Comparison of ENCODE assay signal across 25 cellular contexts in genomic region chr4:103721251-103721650, GRCh38. TPM values are rescaled to one million over a fixed set of nuclear protein-coding genes. Genes with fewer than 3 reads are reported as not detected.
"Had no signal": no experiment of that assay in that cellular context is flagged by ENCODE, and none has a peak within 500 bp of the region (broad histone marks: within the 10 kb centered on the region; RNA-seq: fewer than 3 reads in every experiment).

No MANE protein-coding gene starts in this region.

- H3K4me3 ChIP-seq: MG63, SJSA1 had no signal

- ATAC-seq: activated T-cell treated with anti-CD3 and anti-CD28 coated beads, Interleukin-2, amount 50 U/mL, for 4 hours; SK-N-SH treated with all-trans-retinoic acid at 6 μM for 48 hours had no signal

- H3K4me1 ChIP-seq: SJSA1 had no signal

- H3K4me1 Mint-ChIP-seq: activated CD4-positive, alpha-beta T cell treated with anti-CD3 and anti-CD28 coated beads, Interleukin-2, amount 10 ng/mL, durations not matched to agents 7 days and 5 days had no signal

- H3K27ac Mint-ChIP-seq: activated CD4-positive, alpha-beta memory T cell treated with anti-CD3 and anti-CD28 coated beads for 36 hours; activated CD4-positive, alpha-beta T cell treated with anti-CD3 and anti-CD28 coated beads, Interleukin-2, amount 10 ng/mL, durations not matched to agents 7 days and 5 days; activated naive CD8-positive, alpha-beta T cell had no signal

- H3K36me3 Mint-ChIP-seq: activated CD4-positive, alpha-beta memory T cell treated with anti-CD3 and anti-CD28 coated beads for 36 hours; activated naive CD8-positive, alpha-beta T cell had no signal

- H3K9ac ChIP-seq: KMS-11 had no signal

- DNase-seq: activated CD4-positive, alpha-beta memory T cell treated with anti-CD3 and anti-CD28 coated beads for 36 hours; activated CD4-positive, alpha-beta T cell treated with anti-CD3 and anti-CD28 coated beads, Interleukin-2, amount 10 ng/mL, durations not matched to agents 7 days and 5 days; activated CD4-positive, CD25-positive, alpha-beta regulatory T cell; activated CD8-positive, alpha-beta memory T cell treated with anti-CD3 and anti-CD28 coated beads for 24 hours; activated effector memory CD4-positive, alpha-beta T cell treated with anti-CD3 and anti-CD28 coated beads, Interleukin-2, amount 50 U/mL, for 16 hours; activated naive CD4-positive, alpha-beta T cell treated with Interleukin-2 at 50 U/mL for 16 hours; activated T-cell treated with anti-CD3 and anti-CD28 coated beads, Interleukin-2, amount 50 U/mL, for 4 hours; anterior cingulate cortex; caudate nucleus; MG63; NCI-H1105; NCI-H1436; NCI-H1694 treated with DMSO at 0.1 percent for 48 hours; NCI-H2029 treated with DMSO at 0.1 percent for 48 hours; NCI-H345; NCI-H510A; NCI-H526 treated with DMSO at 0.1 percent for 48 hours; SHP77; SW 1271 had no signal

- H3K27me3 ChIP-seq: SJSA1 had no signal

- H3K27ac ChIP-seq: KMS-11, SJSA1, VCaP had no signal

- H3K4me3 Mint-ChIP-seq: activated CD4-positive, alpha-beta memory T cell treated with anti-CD3 and anti-CD28 coated beads for 36 hours; activated CD4-positive, alpha-beta T cell treated with anti-CD3 and anti-CD28 coated beads, Interleukin-2, amount 10 ng/mL, durations not matched to agents 7 days and 5 days; activated naive CD8-positive, alpha-beta T cell; activated T-cell treated with anti-CD3 and anti-CD28 coated beads, Interleukin-2, amount 50 U/mL, for 4 hours had no signal

- H3K4me2 ChIP-seq: KMS-11 had no signal

- H3K36me3 ChIP-seq: MG63, SJSA1 had no signal

RNA-seq across cellular contexts. Expression of gene TACR3, which starts 1.5 kb away (rescaled TPM):
- total RNA-seq: activated CD4-positive, alpha-beta memory T cell treated with anti-CD3 and anti-CD28 coated beads for 36 hours; activated CD4-positive, alpha-beta T cell treated with anti-CD3 and anti-CD28 coated beads, Interleukin-2, amount 10 ng/mL, durations not matched to agents 7 days and 5 days; activated T-cell treated with anti-CD3 and anti-CD28 coated beads, Interleukin-2, amount 50 U/mL, for 4 hours; T-helper 1 cell treated with Interleukin-12 subunit alpha and Interleukin-12 subunit beta and Interleukin-4 antibody, amounts not matched to agents 30 ng/mL and 1 ng/mL, for 36 hours had no signal
